ENCODE assay signal across 18 cellular contexts in the genomic region with DNA sequence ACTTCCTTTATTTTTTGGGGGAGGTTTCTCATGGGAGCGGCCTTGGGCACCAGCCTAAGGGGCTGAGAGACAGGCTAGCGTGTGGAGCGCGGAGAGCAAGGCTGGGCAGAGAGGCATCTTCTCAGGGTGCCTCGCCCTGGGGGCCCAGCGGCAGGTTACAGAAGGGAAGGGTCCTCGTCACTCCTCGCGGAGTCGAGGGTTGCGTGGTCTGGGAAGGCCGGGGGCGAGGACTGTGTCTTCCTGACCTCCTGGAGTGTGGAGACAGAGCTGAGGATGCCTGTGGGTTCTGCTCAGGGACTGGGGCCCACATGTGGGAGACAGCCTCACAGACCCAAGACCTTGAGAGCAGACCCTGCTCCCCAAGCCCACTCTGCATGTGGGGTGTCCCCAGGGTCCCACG.
"Had no signal": no experiment of that assay in that cellular context is flagged by ENCODE, and none has a peak within 500 bp of the region (broad histone marks: within the 10 kb centered on the region; RNA-seq: fewer than 3 reads in every experiment).

No MANE protein-coding gene starts in this region.

- H3K9me3 ChIP-seq: colonic mucosa, left ventricle myocardium inferior, uterus had no signal

- H3K9me3 Mint-ChIP-seq: nephron progenitor cell had no signal

- H3K4me1 ChIP-seq: colonic mucosa, foreskin keratinocyte, parathyroid adenoma had no signal

- H3K4me3 Mint-ChIP-seq: immature natural killer cell, naive B cell, nephron progenitor cell had no signal

- H3K4me1 Mint-ChIP-seq: immature natural killer cell had no signal

- H3K4me3 ChIP-seq: colonic mucosa, left ventricle myocardium inferior, skin epidermis, uterus had no signal

- H3K36me3 ChIP-seq: colonic mucosa, left ventricle myocardium inferior, uterus had no signal

- DNase-seq: cerebellar nuclear complex; colonic mucosa; dermis blood vessel endothelial cell; foreskin keratinocyte; immature natural killer cell; left cardiac atrium; left ventricle myocardium inferior; mesendoderm; naive B cell; nephron progenitor cell; nucleus accumbens; stimulated activated CD4-positive, alpha-beta T cell treated with anti-CD3 and anti-CD28 coated beads, Interleukin-12 subunit alpha, Interleukin-12 subunit beta, amount 100 ng/mL, for 4 hours; stimulated activated naive CD4-positive, alpha-beta T cell; trophoblast cell had no signal

- H3K27me3 ChIP-seq: colonic mucosa, foreskin keratinocyte, uterus had no signal

- H3K27ac ChIP-seq: colonic mucosa, foreskin keratinocyte, left ventricle myocardium inferior, parathyroid adenoma, skin epidermis, uterus had no signal

- H3K27ac Mint-ChIP-seq: immature natural killer cell, naive B cell, nephron progenitor cell had no signal

- ATAC-seq: foreskin keratinocyte, left cardiac atrium, sciatic nerve had no signal

- H3K36me3 Mint-ChIP-seq: immature natural killer cell, naive B cell had no signal
